In the genomic region with DNA sequence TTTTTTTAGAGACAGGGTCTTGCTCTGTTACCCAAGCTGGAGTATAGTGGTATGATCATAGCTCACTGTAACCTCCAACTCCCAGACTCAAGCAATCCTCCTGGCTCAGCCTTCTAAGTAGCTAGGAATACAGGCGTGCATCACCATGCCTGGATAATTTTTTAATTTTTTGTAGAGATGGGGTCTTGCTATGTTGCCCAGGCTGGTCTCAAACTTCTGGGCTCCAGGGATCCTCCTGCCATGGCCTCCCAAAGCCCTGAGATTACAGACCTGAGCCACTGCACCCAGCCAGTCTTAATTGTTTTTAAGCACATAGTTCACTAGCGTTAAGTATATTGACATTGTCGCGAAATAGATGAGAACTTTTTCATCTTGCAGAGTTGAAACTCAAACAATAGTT, we compare ENCODE assay signal across 27 cellular contexts. TPM values are rescaled to one million over a fixed set of nuclear protein-coding genes. Genes with fewer than 3 reads are reported as not detected.
DNase-seq lines count a peak whose midpoint lies in the region; ATAC-seq and TF ChIP-seq lines count a peak whose summit lies in the region.
"Had no signal": no experiment of that assay in that cellular context is flagged by ENCODE, and none has a peak within 500 bp of the region (broad histone marks: within the 10 kb centered on the region; RNA-seq: fewer than 3 reads in every experiment).

No MANE protein-coding gene starts in this region.

- peaks cover 17% of the 10 kb centered on the region for H3K36me3 Mint-ChIP-seq in activated T-cell treated with anti-CD3 and anti-CD28 coated beads, Interleukin-2, amount 50 U/mL, for 4 hours (ENCODE audit: insufficient read depth)
- peaks cover 57% of the 10 kb centered on the region for H3K36me3 Mint-ChIP-seq in activated T-helper 17 cell treated with anti-CD3 and anti-CD28 coated beads, Interleukin-2, amount 50 U/mL, for 72 hours (ENCODE audit: low read depth)
- H3K36me3 Mint-ChIP-seq in nephron progenitor cell (ENCODE audit: low read depth): peaks cover 14% of the 10 kb centered on the region

- no peak overlapping the region for H3K27ac Mint-ChIP-seq in activated T-helper 17 cell treated with anti-CD3 and anti-CD28 coated beads, Interleukin-2, amount 50 U/mL, for 72 hours
- H3K27ac Mint-ChIP-seq in nephron progenitor cell: no peak overlapping the region
- H3K27ac Mint-ChIP-seq: progenitor cell of endocrine pancreas had no signal

- no peak overlapping the region for H3K27ac ChIP-seq in HEK293 (ENCODE audit: extremely low read depth, low read depth, low read length)
- H3K27ac ChIP-seq: adrenal gland, body of pancreas, SK-N-MC had no signal

- no peaks in the 10 kb centered on the region for H3K4me1 ChIP-seq in HEK293 (ENCODE audit: control insufficient read depth, insufficient read depth, low read length)

- no peak for TF ChIP-seq CTCF in HEK293 (tag by site-specific recombination; IDR thresholded peaks at IDR 0.05)
- TF ChIP-seq CTCF in nephron progenitor cell (IDR thresholded peaks at IDR 0.05): no peak

- H3K4me1 Mint-ChIP-seq in activated T-cell treated with anti-CD3 and anti-CD28 coated beads, Interleukin-2, amount 50 U/mL, for 4 hours (ENCODE audit: low read depth): peaks cover 48% of the 10 kb centered on the region
- peaks cover 23% of the 10 kb centered on the region for H3K4me1 Mint-ChIP-seq in activated T-helper 17 cell treated with anti-CD3 and anti-CD28 coated beads, Interleukin-2, amount 50 U/mL, for 72 hours
- H3K4me1 Mint-ChIP-seq in nephron progenitor cell: peaks cover 31% of the 10 kb centered on the region

- no peaks in the 10 kb centered on the region for H3K9me3 ChIP-seq in HEK293 (ENCODE audit: control insufficient read depth, insufficient read depth, low read depth, low read length)
- H3K9me3 ChIP-seq: adrenal gland, body of pancreas, MG63 had no signal

- no peaks in the 10 kb centered on the region for H3K9me3 Mint-ChIP-seq in activated T-cell treated with anti-CD3 and anti-CD28 coated beads, Interleukin-2, amount 50 U/mL, for 4 hours
- H3K9me3 Mint-ChIP-seq in activated T-helper 17 cell treated with anti-CD3 and anti-CD28 coated beads, Interleukin-2, amount 50 U/mL, for 72 hours: no peaks in the 10 kb centered on the region
- no peaks in the 10 kb centered on the region for H3K9me3 Mint-ChIP-seq in nephron progenitor cell
- H3K9me3 Mint-ChIP-seq: activated CD8-positive, alpha-beta T cell treated with anti-CD3 and anti-CD28 coated beads for 36 hours; T-helper 1 cell treated with Interleukin-12 subunit alpha and Interleukin-12 subunit beta and Interleukin-4 antibody, amounts not matched to agents 30 μg/mL and 1 μg/mL, for 36 hours had no signal

- no peak for ATAC-seq in activated T-cell treated with anti-CD3 and anti-CD28 coated beads, Interleukin-2, amount 50 U/mL, for 4 hours
- ATAC-seq in activated T-helper 17 cell treated with anti-CD3 and anti-CD28 coated beads, Interleukin-2, amount 50 U/mL, for 72 hours (replicated peaks): no peak
- ATAC-seq in GM19023 (IDR thresholded peaks at IDR 0.05; ENCODE audit: unreplicated experiment): no peak
- ATAC-seq: activated CD8-positive, alpha-beta T cell treated with anti-CD3 and anti-CD28 coated beads for 36 hours; body of pancreas had no signal

- POLR2A ChIA-PET in HEK293 (lab: Yijun Ruan, JAX): no interaction called here

- H3K36me3 ChIP-seq in HEK293 (ENCODE audit: control insufficient read depth in 2 of 2, insufficient read depth in 1 of 2, low read length in 2 of 2): peaks cover 11 to 32% of the 10 kb centered on the region in 2 experiments; a peak in 2 of 3 replicates

- CTCF ChIA-PET in HEK293 (lab: Yijun Ruan, JAX): no interaction called here

- peak overlapping the region; percentile 27 for H3K4me3 Mint-ChIP-seq in activated T-cell treated with anti-CD3 and anti-CD28 coated beads, Interleukin-2, amount 50 U/mL, for 4 hours
- peak overlapping the region; percentile 89 for H3K4me3 Mint-ChIP-seq in activated T-helper 17 cell treated with anti-CD3 and anti-CD28 coated beads, Interleukin-2, amount 50 U/mL, for 72 hours
- peak overlapping the region; percentile 95 for H3K4me3 Mint-ChIP-seq in nephron progenitor cell

- no peak for DNase-seq in activated T-cell treated with anti-CD3 and anti-CD28 coated beads, Interleukin-2, amount 50 U/mL, for 4 hours
- no peak for DNase-seq in activated T-cell treated with anti-CD3 and anti-CD28 coated beads, Interleukin-2, amount 50 U/mL, for 1 hour
- DNase-seq in nephron progenitor cell (no peak), LoVo (ENCODE audit: low spot score) (no peak), retina (no peak)
- DNase-seq: 8988T; activated CD8-positive, alpha-beta T cell treated with anti-CD3 and anti-CD28 coated beads for 36 hours; activated naive CD4-positive, alpha-beta T cell; adrenal gland; body of pancreas; DMS153; effector CD8-positive, alpha-beta T cell; IMR-90; MG63; NCI-H1417 treated with DMSO at 0.1 percent for 48 hours; NCI-H2107; NCI-H446 treated with DMSO at 0.1 percent for 48 hours; NCI-H82; stimulated activated naive CD4-positive, alpha-beta T cell had no signal

- H3K27me3 Mint-ChIP-seq in activated T-cell treated with anti-CD3 and anti-CD28 coated beads, Interleukin-2, amount 50 U/mL, for 4 hours (ENCODE audit: low read depth): no peaks in the 10 kb centered on the region
- H3K27me3 Mint-ChIP-seq in activated T-helper 17 cell treated with anti-CD3 and anti-CD28 coated beads, Interleukin-2, amount 50 U/mL, for 72 hours: no peaks in the 10 kb centered on the region
- no peaks in the 10 kb centered on the region for H3K27me3 Mint-ChIP-seq in nephron progenitor cell (ENCODE audit: low read depth, poor library complexity)
- H3K27me3 Mint-ChIP-seq: activated CD8-positive, alpha-beta T cell treated with anti-CD3 and anti-CD28 coated beads for 36 hours; progenitor cell of endocrine pancreas had no signal

- no peak overlapping the region for H3K4me3 ChIP-seq in HEK293 (ENCODE audit: low read depth, low read length)
- H3K4me3 ChIP-seq: body of pancreas had no signal

TF ChIP-seq in HEK293, 187 proteins besides CTCF, POLR2A, EP300 and RAD21:
- TF ChIP-seq SP3 (tag by site-specific recombination; IDR thresholded peaks at IDR 0.05): no peak
- TF ChIP-seq ZNF48 (tag by site-specific recombination; IDR thresholded peaks at IDR 0.05): no peak
- no peak for TF ChIP-seq ZNF544 (tag by site-specific recombination; IDR thresholded peaks at IDR 0.05)
- TF ChIP-seq, protein P1, sequence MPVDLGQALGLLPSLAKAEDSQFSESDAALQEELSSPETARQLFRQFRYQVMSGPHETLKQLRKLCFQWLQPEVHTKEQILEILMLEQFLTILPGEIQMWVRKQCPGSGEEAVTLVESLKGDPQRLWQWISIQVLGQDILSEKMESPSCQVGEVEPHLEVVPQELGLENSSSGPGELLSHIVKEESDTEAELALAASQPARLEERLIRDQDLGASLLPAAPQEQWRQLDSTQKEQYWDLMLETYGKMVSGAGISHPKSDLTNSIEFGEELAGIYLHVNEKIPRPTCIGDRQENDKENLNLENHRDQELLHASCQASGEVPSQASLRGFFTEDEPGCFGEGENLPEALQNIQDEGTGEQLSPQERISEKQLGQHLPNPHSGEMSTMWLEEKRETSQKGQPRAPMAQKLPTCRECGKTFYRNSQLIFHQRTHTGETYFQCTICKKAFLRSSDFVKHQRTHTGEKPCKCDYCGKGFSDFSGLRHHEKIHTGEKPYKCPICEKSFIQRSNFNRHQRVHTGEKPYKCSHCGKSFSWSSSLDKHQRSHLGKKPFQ (tag by site-specific recombination; IDR thresholded peaks at IDR 0.05): no peak
- TF ChIP-seq GLIS1 (tag by site-specific recombination; IDR thresholded peaks at IDR 0.05): no peak
- TF ChIP-seq ZNF768 (tag by site-specific recombination; IDR thresholded peaks at IDR 0.05): no peak
- peak; percentile 66; the same call in 1 of the 2 replicates for TF ChIP-seq ZNF121 (tag by site-specific recombination; IDR thresholded peaks at IDR 0.05)
- TF ChIP-seq, protein P2, sequence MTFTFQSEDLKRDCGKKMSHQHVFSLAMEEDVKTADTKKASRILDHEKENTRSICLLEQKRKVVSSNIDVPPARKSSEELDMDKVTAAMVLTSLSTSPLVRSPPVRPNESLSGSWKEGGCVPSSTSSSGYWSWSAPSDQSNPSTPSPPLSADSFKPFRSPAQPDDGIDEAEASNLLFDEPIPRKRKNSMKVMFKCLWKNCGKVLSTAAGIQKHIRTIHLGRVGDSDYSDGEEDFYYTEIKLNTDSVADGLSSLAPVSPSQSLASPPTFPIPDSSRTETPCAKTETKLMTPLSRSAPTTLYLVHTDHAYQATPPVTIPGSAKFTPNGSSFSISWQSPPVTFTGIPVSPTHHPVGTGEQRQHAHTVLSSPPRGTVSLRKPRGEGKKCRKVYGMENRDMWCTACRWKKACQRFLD (tag by site-specific recombination; IDR thresholded peaks at IDR 0.05): no peak
TF ChIP-seq in HEK293: peak in this region for 1.

RNA-seq across cellular contexts. Expression of a gene that starts 2.0 kb away (rescaled TPM):
- 10 to 100 TPM; 62.3 to 70.0 (median 63.0) TPM for total RNA-seq in activated T-cell treated with anti-CD3 and anti-CD28 coated beads, Interleukin-2, amount 50 U/mL, for 4 hours
- 10 to 100 TPM; 38.9 to 65.4 TPM for total RNA-seq in activated T-helper 17 cell treated with anti-CD3 and anti-CD28 coated beads, Interleukin-2, amount 50 U/mL, for 72 hours

RNA-seq across cellular contexts. Expression of a gene that starts 38.1 kb away (rescaled TPM):
- under 1 TPM in 2 of 3 donors, not detected in 1; 0.05 to 0.54 TPM for total RNA-seq in activated T-cell treated with anti-CD3 and anti-CD28 coated beads, Interleukin-2, amount 50 U/mL, for 4 hours
- total RNA-seq in activated T-helper 17 cell treated with anti-CD3 and anti-CD28 coated beads, Interleukin-2, amount 50 U/mL, for 72 hours: under 1 TPM; 0.19 to 0.42 TPM
- total RNA-seq: lung microvascular endothelial cell, urinary bladder had no signal

RNA-seq across cellular contexts. Expression of a gene that starts 58.0 kb away (rescaled TPM):
- 10 to 100 TPM; 25.9 to 30.5 (median 29.9) TPM for total RNA-seq in activated T-cell treated with anti-CD3 and anti-CD28 coated beads, Interleukin-2, amount 50 U/mL, for 4 hours
- 10 to 100 TPM; 43.7 to 56.9 TPM for total RNA-seq in activated T-helper 17 cell treated with anti-CD3 and anti-CD28 coated beads, Interleukin-2, amount 50 U/mL, for 72 hours

Comparison
In these comparisons a context has a peak if more than half of its experiments do, and no peak if none do; other contexts are left out.
1. H3K4me3 Mint-ChIP-seq: peak in every context shown above with its lines; median percentile 95 in nephron progenitor cell; 89 in activated T-helper 17 cell treated with anti-CD3 and anti-CD28 coated beads, Interleukin-2, amount 50 U/mL, for 72 hours; 27 in activated T-cell treated with anti-CD3 and anti-CD28 coated beads, Interleukin-2, amount 50 U/mL, for 4 hours.